8 cellular contexts compared by ENCODE assay signal in the genomic region with DNA sequence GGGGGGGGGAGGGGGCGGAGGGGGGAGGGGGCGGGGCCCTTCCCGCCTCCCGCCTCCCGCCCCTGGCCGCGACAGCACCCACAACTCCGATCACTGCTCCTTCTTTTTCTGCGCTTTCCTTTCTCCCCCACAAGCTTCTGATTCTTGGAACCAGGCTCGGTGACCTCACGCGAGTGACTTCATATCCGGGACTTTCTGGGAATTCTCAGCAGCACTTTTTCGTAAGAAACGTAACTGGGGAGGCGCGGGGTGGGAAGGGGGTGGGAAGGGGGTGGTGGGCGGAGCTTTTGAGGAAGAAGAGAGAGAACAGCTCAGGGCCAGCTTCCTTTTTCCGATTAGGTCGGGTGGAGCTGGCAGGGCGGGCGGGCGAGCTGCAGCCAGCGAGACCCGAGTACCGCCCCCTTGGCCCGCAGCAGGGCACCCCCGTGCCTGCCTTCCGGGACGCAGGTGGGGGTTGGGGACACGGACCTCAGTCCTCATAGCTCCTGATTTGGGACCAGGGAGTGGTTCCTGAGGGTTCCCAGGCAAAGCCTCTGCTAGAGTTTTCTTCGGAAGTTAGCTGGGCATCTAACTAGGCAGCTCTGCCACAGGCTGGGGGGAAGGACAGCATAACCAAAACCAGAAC. TPM values are rescaled to one million over a fixed set of nuclear protein-coding genes. Genes with fewer than 3 reads are reported as not detected.
DNase-seq lines count a peak whose midpoint lies in the region; ATAC-seq and TF ChIP-seq lines count a peak whose summit lies in the region.

No MANE protein-coding gene starts in this region.

- H3K9ac ChIP-seq in colonic mucosa (ENCODE audit: low read depth in 2 of 2, low read length in 2 of 2): peak overlapping the region; percentile 72 to 81

- ATAC-seq in HG03025 (IDR thresholded peaks at IDR 0.05; ENCODE audit: low FRiP score, unreplicated experiment): no peak

- peak overlapping the region; percentile 40 for H3K4me3 ChIP-seq in colonic mucosa

- H3K36me3 ChIP-seq in colonic mucosa: no peaks in the 10 kb centered on the region

- intact Hi-C loops in Calu3 (cut with micrococcal nuclease; ENCODE audit: unreplicated experiment) (loop anchor here (5.0 kb wide), 1 partner anchor 51 kb away; no protein-coding TSS in a partner anchor), colonic mucosa (cut with DNase I) (loop anchor here (5.0 kb wide), 1 partner anchor 36 kb away; no protein-coding TSS in a partner anchor)

- H3K4me3 Mint-ChIP-seq in Calu3 (ENCODE audit: low read depth, unreplicated experiment): peak overlapping the region; percentile 66

- DNase-seq in Calu3 (peak; percentile 72), GOT3 (lab: John Stamatoyannopoulos, UW) (peak; percentile 62), NCI-H2227 treated with DMSO at 0.1 percent for 48 hours (lab: John Stamatoyannopoulos, UW) (peak; percentile 41), colonic mucosa (peak; percentile 87)
- peak; percentile 78 for DNase-seq in activated CD4-positive, alpha-beta T cell treated with anti-CD3 and anti-CD28 coated beads for 48 hours
- peak; percentile 88 for DNase-seq in stimulated activated CD4-positive, alpha-beta T cell treated with anti-CD3 and anti-CD28 coated beads, Interleukin-15, amount 100 ng/mL, for 24 hours

- peaks cover 5% of the 10 kb centered on the region for H3K4me1 ChIP-seq in colonic mucosa

- TF ChIP-seq CTCF in Calu3 (IDR thresholded peaks at IDR 0.05; ENCODE audit: unreplicated experiment): no peak
- no peak for TF ChIP-seq CTCF in colonic mucosa (IDR thresholded peaks at IDR 0.05)

- peaks cover 29% of the 10 kb centered on the region for H3K4me1 Mint-ChIP-seq in Calu3 (ENCODE audit: low read depth, unreplicated experiment)

- H3K27me3 ChIP-seq in colonic mucosa (no peaks in the 10 kb centered on the region), layer of hippocampus (ENCODE audit: control insufficient read depth, insufficient read depth, low read length) (no peaks in the 10 kb centered on the region)

- H3K9me3 ChIP-seq in colonic mucosa: no peaks in the 10 kb centered on the region

- peak overlapping the region; percentile 78 for H3K27ac ChIP-seq in colonic mucosa
- H3K27ac ChIP-seq in layer of hippocampus (ENCODE audit: low read depth, low read length): peak overlapping the region; percentile 92

- CTCF ChIA-PET in Calu3 (lab: Charles Lee): interaction anchor here (0.7 to 1.9 kb wide), 6 partner anchors 11 to 110 kb away, joined by 3 to 10 read pairs (median 4); a partner anchor contains a TSS

- peaks cover 23% of the 10 kb centered on the region for H3K36me3 Mint-ChIP-seq in Calu3 (ENCODE audit: insufficient read depth, unreplicated experiment)

- no peaks in the 10 kb centered on the region for H3K27me3 Mint-ChIP-seq in Calu3 (ENCODE audit: unreplicated experiment)

- peak overlapping the region; percentile 81 for H3K27ac Mint-ChIP-seq in Calu3 (ENCODE audit: unreplicated experiment)

- no peaks in the 10 kb centered on the region for H3K9me3 Mint-ChIP-seq in Calu3 (ENCODE audit: low read depth, unreplicated experiment)

- BruUV-seq in Calu3 (replicated peaks; lab: Mats Ljungman, UMichigan): no TSS peak

RNA-seq across cellular contexts. Expression of a gene that starts 14.6 kb away (rescaled TPM):
- not detected in 2 replicates for total RNA-seq in Calu3 (2022)
- total RNA-seq in colonic mucosa: not detected

RNA-seq across cellular contexts. Expression of a gene that starts 24.4 kb away (rescaled TPM):
- 12.6 and 13.4 TPM in 2 replicates for total RNA-seq in Calu3 (2022)
- 10 to 100 TPM; 11.2 to 26.6 TPM for total RNA-seq in colonic mucosa
